8 cellular contexts compared by ENCODE assay signal in the genomic region with DNA sequence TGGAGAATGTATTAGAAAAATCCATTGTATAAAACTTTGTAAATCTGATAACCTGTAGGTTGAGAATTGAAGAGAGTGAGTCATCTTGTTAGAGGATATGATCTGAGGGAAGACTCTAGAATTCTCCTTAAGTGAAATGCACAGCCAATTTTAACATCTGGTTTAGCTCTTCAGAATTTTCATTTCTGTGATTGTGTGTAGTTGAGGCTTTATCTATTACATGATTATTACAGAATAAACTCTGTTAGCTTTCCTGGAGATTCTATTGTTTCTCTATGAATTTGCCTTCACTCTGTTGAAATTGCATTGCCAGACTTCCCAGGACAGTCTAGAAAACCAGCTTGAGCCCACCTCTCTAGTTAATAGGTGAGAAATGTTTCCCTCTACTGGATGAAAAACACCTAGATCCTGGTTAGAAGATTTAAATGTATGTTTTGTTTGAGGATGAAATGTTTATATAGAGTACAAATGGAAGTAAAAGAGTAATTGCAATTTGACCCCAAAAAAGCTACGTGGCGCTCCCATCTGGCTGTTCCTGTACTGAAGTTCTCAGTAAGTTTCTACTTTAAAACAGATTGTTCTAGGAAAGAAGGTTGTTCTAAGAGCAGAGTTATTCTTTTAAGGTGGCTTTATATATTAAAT. TPM values are rescaled to one million over a fixed set of nuclear protein-coding genes. Genes with fewer than 3 reads are reported as not detected.
DNase-seq lines count a peak whose midpoint lies in the region; ATAC-seq and TF ChIP-seq lines count a peak whose summit lies in the region.

No MANE protein-coding gene starts in this region.

- ATAC-seq in SK-N-SH treated with all-trans-retinoic acid at 6 μM for 48 hours (peak; percentile 3; the same call in 2 of the 3 replicates), HG02884 (IDR thresholded peaks at IDR 0.05; ENCODE audit: unreplicated experiment) (no peak)

- TF ChIP-seq CTCF in BJ (IDR thresholded peaks at IDR 0.05; ENCODE audit: insufficient read depth, low read depth, low read length) (peak; percentile 21; the same call in 1 of the 2 replicates), sigmoid colon (IDR thresholded peaks at IDR 0.05) (no peak)

- TF ChIP-seq EP300 in sigmoid colon (IDR thresholded peaks at IDR 0.05): no peak

- in situ Hi-C loops in HAP-1 (cut with MboI; ENCODE audit: low sequenced_read_pairs): no loop called here

- H3K9me3 ChIP-seq in HAP-1 (no peaks in the 10 kb centered on the region), sigmoid colon (no peaks in the 10 kb centered on the region)

- peak overlapping the region; percentile 94 to 97 (median 96) for H3K27ac ChIP-seq in sigmoid colon

- POLR2A ChIA-PET in BJ (lab: Charles Lee): interaction anchor here (0.5 kb wide), 1 partner anchor 338 kb away, joined by 6 read pairs; no protein-coding TSS in a partner anchor

- 16 to 25% methylated on average over 2 of the region's 2 CpGs for WGBS in sigmoid colon, 2 donors

- DNase-seq in BJ (ENCODE audit: low read depth) (no peak), HAP-1 (ENCODE audit: low spot score in 2 of 2) (peak in 1 of 2 experiments; percentile 54), fibroblast of gingiva (ENCODE audit: low read depth) (peak; percentile 35), sigmoid colon (no peak), NCI-H774 (lab: John Stamatoyannopoulos, UW) (no peak), NCI-H510A (lab: John Stamatoyannopoulos, UW) (no peak)

- H3K4me1 ChIP-seq in HAP-1: peaks cover 23% of the 10 kb centered on the region
- H3K4me1 ChIP-seq in sigmoid colon: peaks cover 4 to 67% (median 35%) of the 10 kb centered on the region in 4 donors

- H3K36me3 ChIP-seq in BJ (ENCODE audit: control insufficient read depth, insufficient read depth, low read length) (no peaks in the 10 kb centered on the region), HAP-1 (replicated peaks) (peaks cover 16% of the 10 kb centered on the region), sigmoid colon (no peaks in the 10 kb centered on the region)

- H3K4me3 ChIP-seq in BJ (ENCODE audit: low read depth, low read length) (peak overlapping the region; percentile 90), HAP-1 (peak overlapping the region; percentile 79), sigmoid colon (peak overlapping the region; percentile 74 to 93 (median 80))

- intact Hi-C loops in sigmoid colon (cut with DNase I): loop anchor here (5.0 kb wide), 1 partner anchor 393 kb away; no protein-coding TSS in a partner anchor

- no peak for TF ChIP-seq POLR2A in sigmoid colon (IDR thresholded peaks at IDR 0.05)

- CTCF ChIA-PET in BJ (lab: Yijun Ruan, JAX): interaction anchor here (0.8 to 3.1 kb wide), 9 partner anchors 17 to 396 kb away, joined by 3 to 14 read pairs (median 5); no protein-coding TSS in a partner anchor

- H3K27me3 ChIP-seq in BJ (ENCODE audit: control insufficient read depth, insufficient read depth, low read length) (no peaks in the 10 kb centered on the region), HAP-1 (ENCODE audit: low read depth) (no peaks in the 10 kb centered on the region), sigmoid colon (no peaks in the 10 kb centered on the region)

TF ChIP-seq in SK-N-SH treated with all-trans-retinoic acid at 6 μM for 48 hours, 23 proteins besides CTCF, POLR2A, EP300 and RAD21:
- TF ChIP-seq ISL1 (CRISPR knock-in tag; IDR thresholded peaks at IDR 0.05) (0 out of 2 replicates have a peak, but pooled peaks have one; percentile 22), RARB (CRISPR knock-in tag; IDR thresholded peaks at IDR 0.05) (no peak)

RNA-seq across cellular contexts. Expression of gene NUDT4, which starts 2.9 kb away (rescaled TPM):
- polyA plus RNA-seq in BJ (2011; rRNA removed): 15.4 and 34.3 TPM in 2 replicates
- polyA minus RNA-seq in BJ (2011; rRNA and poly(A)+ RNA removed): 11.4 and 13.8 TPM in 2 replicates
- total RNA-seq in sigmoid colon: 10 to 100 TPM; 45.7 to 50.8 (median 48.3) TPM
- polyA plus RNA-seq in sigmoid colon: 10 to 100 TPM; 46.0 to 83.7 (median 67.9) TPM
